8 cellular contexts compared by ENCODE assay signal in genomic region chr3:183265713-183266417, GRCh38. TPM values are rescaled to one million over a fixed set of nuclear protein-coding genes. Genes with fewer than 3 reads are reported as not detected.
A peak's percentile ranks its signal among the peaks of the same experiment; 100 is the strongest.
DNase-seq lines count a peak whose midpoint lies in the region; ATAC-seq and TF ChIP-seq lines count a peak whose summit lies in the region.

No MANE protein-coding gene starts in this region.

- CTCF ChIA-PET in BJ (lab: Yijun Ruan, JAX), result interaction anchor here (1.0 to 1.1 kb wide), 2 partner anchors 13 to 38 kb away, joined by 3 read pairs; partner anchors contain the start of gene B3GNT5

- peaks cover 81% of the 10 kb centered on the region for H3K4me1 ChIP-seq in mucosa of stomach (ENCODE audit: control insufficient read depth, insufficient read depth, low read length)

- H3K36me3 ChIP-seq in BJ (ENCODE audit: control insufficient read depth, insufficient read depth, low read length), result no peaks in the 10 kb centered on the region
- no peaks in the 10 kb centered on the region for H3K36me3 ChIP-seq in mucosa of stomach (ENCODE audit: control insufficient read depth, insufficient read depth, low read length)
- peaks cover 6% of the 10 kb centered on the region for H3K36me3 ChIP-seq in WERI-Rb-1

- no peak overlapping the region for H3K27ac ChIP-seq in WERI-Rb-1

- POLR2A ChIA-PET in BJ (lab: Charles Lee), result no interaction called here

- TF ChIP-seq POLR2A in NB4 (IDR thresholded peaks at IDR 0.05; ENCODE audit: extremely low read depth, insufficient read length), result no peak

- H3K4me3 ChIP-seq in BJ (ENCODE audit: low read depth, low read length), result no peak overlapping the region
- H3K4me3 ChIP-seq in NB4 (ENCODE audit: low read depth, low read length), result no peak overlapping the region
- peak overlapping the region; percentile 19 for H3K4me3 ChIP-seq in astrocyte of the spinal cord (ENCODE audit: low read depth, low read length)
- no peak overlapping the region for H3K4me3 ChIP-seq in mucosa of stomach (ENCODE audit: low read length)
- H3K4me3 ChIP-seq in WERI-Rb-1 (ENCODE audit: low read depth, low read length), result no peak overlapping the region

- ATAC-seq in GM21528 (IDR thresholded peaks at IDR 0.05; ENCODE audit: low FRiP score, unreplicated experiment), result no peak

- H3K27me3 ChIP-seq in BJ (ENCODE audit: control insufficient read depth, insufficient read depth, low read length) (no peaks in the 10 kb centered on the region), mucosa of stomach (ENCODE audit: control insufficient read depth, insufficient read depth, low read length) (no peaks in the 10 kb centered on the region), WERI-Rb-1 (ENCODE audit: insufficient read depth, low read depth, severe bottlenecking) (no peaks in the 10 kb centered on the region)

- H3K9me3 ChIP-seq in mucosa of stomach (ENCODE audit: control insufficient read depth, low read length) (no peaks in the 10 kb centered on the region), WERI-Rb-1 (ENCODE audit: severe bottlenecking) (no peaks in the 10 kb centered on the region)

- in situ Hi-C loops in astrocyte of the spinal cord (cut with HindIII; ENCODE audit: low sequenced_read_pairs), result no loop called here

- peak; percentile 9 for DNase-seq in BJ (ENCODE audit: low read depth)
- peak; percentile 41 for DNase-seq in NB4 (ENCODE audit: low read depth)
- peak; percentile 93 for DNase-seq in astrocyte of the spinal cord (ENCODE audit: low read depth, low spot score)
- DNase-seq in superior temporal gyrus (ENCODE audit: extremely low spot score), result no peak
- no peak for DNase-seq in WERI-Rb-1
- DNase-seq in activated CD4-positive, CD25-positive, alpha-beta regulatory T cell (lab: John Stamatoyannopoulos, UW), result no peak

- H3K9ac ChIP-seq in mucosa of stomach (ENCODE audit: low read length), result peak overlapping the region; percentile 26

- no peak for TF ChIP-seq CTCF in BJ (IDR thresholded peaks at IDR 0.05; ENCODE audit: insufficient read depth, low read depth, low read length)
- TF ChIP-seq CTCF in NB4 (IDR thresholded peaks at IDR 0.05; ENCODE audit: low read depth, low read length), result no peak
- TF ChIP-seq CTCF in astrocyte of the spinal cord (IDR thresholded peaks at IDR 0.05; ENCODE audit: low read depth, low read length), result no peak
- no peak for TF ChIP-seq CTCF in WERI-Rb-1 (IDR thresholded peaks at IDR 0.05; ENCODE audit: low read depth, low read length)

RNA-seq across cellular contexts. Expression of gene B3GNT5, which starts 12.8 kb away (rescaled TPM):
- polyA plus RNA-seq in BJ (2011; rRNA removed), result 0.27 and 0.60 TPM in 2 replicates
- polyA minus RNA-seq in BJ (2011; rRNA and poly(A)+ RNA removed), result 0.15 and 0.28 TPM in 2 replicates

Comparison
In these comparisons a context has a peak if more than half of its experiments do, and no peak if none do; other contexts are left out.
1. DNase-seq: peak in BJ (single experiment), NB4 (single experiment) and astrocyte of the spinal cord (single experiment); none in superior temporal gyrus (single experiment), WERI-Rb-1 (single experiment) and activated CD4-positive, CD25-positive, alpha-beta regulatory T cell (0 of 4).